In the genomic region with DNA sequence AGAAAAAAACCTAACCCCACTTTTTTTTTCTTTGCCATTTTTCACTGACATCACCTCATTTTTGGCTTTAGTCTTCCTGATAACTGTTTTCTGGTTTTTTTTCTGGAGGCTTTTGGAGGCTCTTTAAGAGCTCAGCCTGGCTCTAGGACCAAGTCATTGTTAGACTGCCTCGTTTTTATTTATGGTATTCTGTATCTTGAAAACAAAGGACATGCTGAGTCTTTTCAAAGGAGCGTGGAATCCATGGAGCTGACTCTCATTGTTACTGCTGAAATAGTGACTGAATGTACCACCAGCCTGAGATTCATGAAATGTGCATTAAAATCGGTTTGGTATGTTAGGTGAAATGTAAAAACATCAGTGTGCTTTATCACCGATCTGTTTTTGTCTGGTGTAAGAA, we compare ENCODE assay signal across 16 cellular contexts. TPM values are rescaled to one million over a fixed set of nuclear protein-coding genes. Genes with fewer than 3 reads are reported as not detected.
DNase-seq lines count a peak whose midpoint lies in the region; ATAC-seq and TF ChIP-seq lines count a peak whose summit lies in the region.
"Had no signal": no experiment of that assay in that cellular context is flagged by ENCODE, and none has a peak within 500 bp of the region (broad histone marks: within the 10 kb centered on the region; RNA-seq: fewer than 3 reads in every experiment).

No MANE protein-coding gene starts in this region.

- H3K36me3 ChIP-seq in GM23338 (ENCODE audit: insufficient read depth) (no peaks in the 10 kb centered on the region), RWPE2 (ENCODE audit: low read depth) (no peaks in the 10 kb centered on the region), skeletal muscle satellite cell (ENCODE audit: insufficient read depth, low read length) (no peaks in the 10 kb centered on the region)
- H3K36me3 ChIP-seq: brain microvascular endothelial cell, esophagus muscularis mucosa, ovary, tibial nerve had no signal

- peaks cover 20% of the 10 kb centered on the region; the same call in 1 of the 2 replicates for H3K4me1 ChIP-seq in GM23338 (ENCODE audit: insufficient read depth)
- peaks cover 51% of the 10 kb centered on the region for H3K4me1 ChIP-seq in RWPE2 (ENCODE audit: insufficient read depth, poor library complexity, severe bottlenecking)
- H3K4me1 ChIP-seq in foreskin keratinocyte: peaks cover 44% of the 10 kb centered on the region
- H3K4me1 ChIP-seq in skeletal muscle satellite cell (ENCODE audit: control insufficient read depth, insufficient read depth, low read length): peaks cover 64% of the 10 kb centered on the region

- 0 out of 2 replicates have a peak, but pooled peaks cover 3% of the 10 kb centered on the region for H4K20me1 ChIP-seq in GM23338 (replicated peaks; ENCODE audit: insufficient read depth)

- H3K36me3 Mint-ChIP-seq in GM23338 (ENCODE audit: low read depth): peaks cover 34% of the 10 kb centered on the region

- DNase-seq in GM23338 (ENCODE audit: low spot score) (no peak), RWPE2 (ENCODE audit: low spot score) (no peak), foreskin keratinocyte (no peak), glomerular visceral epithelial cell (ENCODE audit: extremely low spot score) (no peak), T-helper 1 cell (no peak)
- DNase-seq: activated CD4-positive, alpha-beta T cell treated with anti-CD3 and anti-CD28 coated beads for 48 hours; activated CD8-positive, alpha-beta memory T cell treated with anti-CD3 and anti-CD28 coated beads, Interleukin-2, amount 50 U/mL, for 48 hours; activated naive CD4-positive, alpha-beta T cell; brain microvascular endothelial cell; C1 segment of cervical spinal cord; NCI-H1105 treated with DMSO at 0.1 percent for 48 hours; ovary had no signal

- ATAC-seq in GM23338: peak; percentile 65
- ATAC-seq in RWPE2 (ENCODE audit: low read depth): no peak
- ATAC-seq in foreskin keratinocyte: no peak
- no peak for ATAC-seq in GM18873 (IDR thresholded peaks at IDR 0.05; ENCODE audit: low FRiP score, unreplicated experiment)

- H3K4me3 ChIP-seq in GM23338 (no peak overlapping the region), RWPE2 (ENCODE audit: severe bottlenecking) (no peak overlapping the region), skeletal muscle satellite cell (ENCODE audit: low read length) (no peak overlapping the region)
- H3K4me3 ChIP-seq: esophagus muscularis mucosa, ovary, tibial nerve had no signal

- H3K27ac Mint-ChIP-seq in GM23338: peak overlapping the region; percentile 46

- peak overlapping the region; percentile 48 for H3K9ac ChIP-seq in skeletal muscle satellite cell (ENCODE audit: low read depth, low read length)

- H3K27ac ChIP-seq in GM23338 (ENCODE audit: low read depth) (peak overlapping the region; percentile 6; the same call in 1 of the 2 replicates), RWPE2 (ENCODE audit: poor library complexity, severe bottlenecking) (peak overlapping the region; percentile 96), foreskin keratinocyte (peak overlapping the region; percentile 14)
- H3K27ac ChIP-seq: brain microvascular endothelial cell, esophagus muscularis mucosa, ovary had no signal

- no peak overlapping the region for H2AFZ ChIP-seq in GM23338

- no peak overlapping the region; the same call in 2 of the 3 replicates for H3K4me3 Mint-ChIP-seq in GM23338

- peaks cover 29% of the 10 kb centered on the region for H3K9me3 Mint-ChIP-seq in GM23338

- H3K27me3 ChIP-seq in GM23338 (ENCODE audit: insufficient read depth) (no peaks in the 10 kb centered on the region), RWPE2 (ENCODE audit: insufficient read depth, poor library complexity, severe bottlenecking) (no peaks in the 10 kb centered on the region), foreskin keratinocyte (no peaks in the 10 kb centered on the region), skeletal muscle satellite cell (ENCODE audit: control insufficient read depth, insufficient read depth, low read length) (no peaks in the 10 kb centered on the region)
- H3K27me3 ChIP-seq: brain microvascular endothelial cell, esophagus muscularis mucosa, ovary, tibial nerve had no signal

- no peaks in the 10 kb centered on the region for H3K27me3 Mint-ChIP-seq in GM23338 (ENCODE audit: insufficient read depth, low read depth, poor library complexity)

- H3K9me2 ChIP-seq in GM23338 (ENCODE audit: insufficient read depth): no peaks in the 10 kb centered on the region

- H3K4me2 ChIP-seq in GM23338 (peak overlapping the region; percentile 57; the same call in 1 of the 2 replicates), skeletal muscle satellite cell (ENCODE audit: low read length) (peak overlapping the region; percentile 67)

- TF ChIP-seq CTCF in GM23338 (conservative IDR thresholded peaks at IDR 0.05; ENCODE audit: low read depth in 2 of 2): no peak
- TF ChIP-seq CTCF in RWPE2 (IDR thresholded peaks at IDR 0.05; ENCODE audit: poor library complexity, severe bottlenecking): no peak
- TF ChIP-seq CTCF in foreskin keratinocyte (conservative IDR thresholded peaks at IDR 0.05): no peak

- H3K9me3 ChIP-seq in RWPE2 (ENCODE audit: severe bottlenecking) (no peaks in the 10 kb centered on the region), skeletal muscle satellite cell (replicated peaks; ENCODE audit: low read length) (no peaks in the 10 kb centered on the region)
- H3K9me3 ChIP-seq: esophagus muscularis mucosa, ovary, tibial nerve had no signal

- peaks cover 87% of the 10 kb centered on the region for H3K79me2 ChIP-seq in GM23338 (replicated peaks; ENCODE audit: insufficient read depth)

- H3F3A ChIP-seq in GM23338 (replicated peaks; ENCODE audit: low read depth): no peaks in the 10 kb centered on the region

- H3K4me1 Mint-ChIP-seq in GM23338: peaks cover 16% of the 10 kb centered on the region

TF ChIP-seq in GM23338, 12 proteins besides CTCF, POLR2A, EP300 and RAD21 (continues in another document):
- TF ChIP-seq JUNB (IDR thresholded peaks at IDR 0.05; ENCODE audit: unreplicated experiment) (no peak), EZH2phosphoT487 (IDR thresholded peaks at IDR 0.05; ENCODE audit: unreplicated experiment) (no peak), EZH2 (IDR thresholded peaks at IDR 0.05; ENCODE audit: low read depth, unreplicated experiment) (no peak), CREB1 (CRISPR knock-in tag; IDR thresholded peaks at IDR 0.05; ENCODE audit: low read depth) (no peak), ZNF114 (CRISPR knock-in tag; IDR thresholded peaks at IDR 0.05) (no peak), POLR2AphosphoS5 (IDR thresholded peaks at IDR 0.05; ENCODE audit: low read depth) (no peak), STAT1 (IDR thresholded peaks at IDR 0.05; ENCODE audit: unreplicated experiment) (no peak), ZNF331 (CRISPR knock-in tag; IDR thresholded peaks at IDR 0.05; ENCODE audit: low read depth) (no peak), NANOG (IDR thresholded peaks at IDR 0.05; ENCODE audit: borderline replicate concordance) (no peak)
- TF ChIP-seq, protein P1, sequence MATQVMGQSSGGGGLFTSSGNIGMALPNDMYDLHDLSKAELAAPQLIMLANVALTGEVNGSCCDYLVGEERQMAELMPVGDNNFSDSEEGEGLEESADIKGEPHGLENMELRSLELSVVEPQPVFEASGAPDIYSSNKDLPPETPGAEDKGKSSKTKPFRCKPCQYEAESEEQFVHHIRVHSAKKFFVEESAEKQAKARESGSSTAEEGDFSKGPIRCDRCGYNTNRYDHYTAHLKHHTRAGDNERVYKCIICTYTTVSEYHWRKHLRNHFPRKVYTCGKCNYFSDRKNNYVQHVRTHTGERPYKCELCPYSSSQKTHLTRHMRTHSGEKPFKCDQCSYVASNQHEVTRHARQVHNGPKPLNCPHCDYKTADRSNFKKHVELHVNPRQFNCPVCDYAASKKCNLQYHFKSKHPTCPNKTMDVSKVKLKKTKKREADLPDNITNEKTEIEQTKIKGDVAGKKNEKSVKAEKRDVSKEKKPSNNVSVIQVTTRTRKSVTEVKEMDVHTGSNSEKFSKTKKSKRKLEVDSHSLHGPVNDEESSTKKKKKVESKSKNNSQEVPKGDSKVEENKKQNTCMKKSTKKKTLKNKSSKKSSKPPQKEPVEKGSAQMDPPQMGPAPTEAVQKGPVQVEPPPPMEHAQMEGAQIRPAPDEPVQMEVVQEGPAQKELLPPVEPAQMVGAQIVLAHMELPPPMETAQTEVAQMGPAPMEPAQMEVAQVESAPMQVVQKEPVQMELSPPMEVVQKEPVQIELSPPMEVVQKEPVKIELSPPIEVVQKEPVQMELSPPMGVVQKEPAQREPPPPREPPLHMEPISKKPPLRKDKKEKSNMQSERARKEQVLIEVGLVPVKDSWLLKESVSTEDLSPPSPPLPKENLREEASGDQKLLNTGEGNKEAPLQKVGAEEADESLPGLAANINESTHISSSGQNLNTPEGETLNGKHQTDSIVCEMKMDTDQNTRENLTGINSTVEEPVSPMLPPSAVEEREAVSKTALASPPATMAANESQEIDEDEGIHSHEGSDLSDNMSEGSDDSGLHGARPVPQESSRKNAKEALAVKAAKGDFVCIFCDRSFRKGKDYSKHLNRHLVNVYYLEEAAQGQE (IDR thresholded peaks at IDR 0.05; ENCODE audit: unreplicated experiment): no peak
- TF ChIP-seq, protein P2, sequence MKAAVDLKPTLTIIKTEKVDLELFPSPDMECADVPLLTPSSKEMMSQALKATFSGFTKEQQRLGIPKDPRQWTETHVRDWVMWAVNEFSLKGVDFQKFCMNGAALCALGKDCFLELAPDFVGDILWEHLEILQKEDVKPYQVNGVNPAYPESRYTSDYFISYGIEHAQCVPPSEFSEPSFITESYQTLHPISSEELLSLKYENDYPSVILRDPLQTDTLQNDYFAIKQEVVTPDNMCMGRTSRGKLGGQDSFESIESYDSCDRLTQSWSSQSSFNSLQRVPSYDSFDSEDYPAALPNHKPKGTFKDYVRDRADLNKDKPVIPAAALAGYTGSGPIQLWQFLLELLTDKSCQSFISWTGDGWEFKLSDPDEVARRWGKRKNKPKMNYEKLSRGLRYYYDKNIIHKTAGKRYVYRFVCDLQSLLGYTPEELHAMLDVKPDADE (IDR thresholded peaks at IDR 0.05): no peak

RNA-seq across cellular contexts. Expression of a gene that starts 28.0 kb away (rescaled TPM):
- 35.4 and 42.2 TPM in 2 replicates for total RNA-seq in GM23338 (2014; rRNA removed; shearing (Covaris generic))
- 14.6 and 16.0 TPM in 2 replicates for polyA plus RNA-seq in GM23338 (2016; fragmentation: Nextera tagmentation; extraction: Ambion mirVana)
- 32.8 and 40.4 TPM in 2 replicates for total RNA-seq in foreskin keratinocyte
- polyA plus RNA-seq in foreskin keratinocyte: 4.5 and 4.9 TPM in 2 replicates
- total RNA-seq in skeletal muscle satellite cell (2012; rRNA removed): 36.2 and 36.3 TPM in 2 replicates

Comparison
In these comparisons a context has a peak if more than half of its experiments do, and no peak if none do; other contexts are left out.
1. H3K27ac ChIP-seq: peak in every context shown above with its lines; median percentile 96 in RWPE2; 14 in foreskin keratinocyte; 6 in GM23338.